Comparison of ENCODE assay signal across 20 cellular contexts in genomic region chr6:31639043-31639442, GRCh38. TPM values are rescaled to one million over a fixed set of nuclear protein-coding genes. Genes with fewer than 3 reads are reported as not detected.
A peak's percentile ranks its signal among the peaks of the same experiment; 100 is the strongest.
DNase-seq lines count a peak whose midpoint lies in the region; ATAC-seq, FAIRE-seq and TF ChIP-seq lines count a peak whose summit lies in the region.
"Had no signal": no experiment of that assay in that cellular context is flagged by ENCODE, and none has a peak within 500 bp of the region (broad histone marks: within the 10 kb centered on the region; RNA-seq: fewer than 3 reads in every experiment).

No MANE protein-coding gene starts in this region.

- ATAC-seq in SK-N-SH treated with all-trans-retinoic acid at 6 μM for 48 hours = no peak; the same call in 2 of the 3 replicates
- ATAC-seq in K562 = no peak
- ATAC-seq in foreskin keratinocyte = no peak
- ATAC-seq: left colon had no signal

- H3F3A ChIP-seq in SK-N-SH (replicated peaks; ENCODE audit: insufficient read depth) (peaks cover 58% of the 10 kb centered on the region), OCI-LY1 (ENCODE audit: insufficient read depth, low read length) (peaks cover 4% of the 10 kb centered on the region; the same call in 1 of the 2 replicates)

- no peak for TF ChIP-seq POLR2A in K562 (conservative IDR thresholded peaks at IDR 0.05)

- peak overlapping the region in 1 of 2 experiments; percentile 65; a peak in 3 of 4 replicates for H3K27ac ChIP-seq in SK-N-SH (ENCODE audit: low read depth in 2 of 2, low read length in 1 of 2)
- peak overlapping the region; percentile 6 for H3K27ac ChIP-seq in OCI-LY1 (ENCODE audit: low read depth, low read length, poor library complexity, severe bottlenecking)
- H3K27ac ChIP-seq in K562 (ENCODE audit: extremely low read depth, low read depth, low read length) = no peak overlapping the region
- no peak overlapping the region for H3K27ac ChIP-seq in foreskin keratinocyte
- H3K27ac ChIP-seq: ovary, upper lobe of left lung had no signal

- POLR2A ChIA-PET in SK-N-SH (lab: Yijun Ruan, JAX) (interaction anchor here (1.0 to 2.4 kb wide), 6 partner anchors 11 to 25 kb away, joined by 3 to 10 read pairs (median 5); partner anchors contain the start of gene GPANK1), K562 (lab: Yijun Ruan, JAX) (interaction anchor here (0.6 to 14.8 kb wide), 11 partner anchors 5 to 197 kb away, joined by 3 to 274 read pairs (median 5); partner anchors contain the start of genes APOM, BAG6, C6orf47 and GPANK1)

- no peaks in the 10 kb centered on the region for H3K9me3 ChIP-seq in SK-N-SH
- H3K9me3 ChIP-seq in OCI-LY1 (ENCODE audit: low read length) = no peaks in the 10 kb centered on the region
- no peaks in the 10 kb centered on the region for H3K9me3 ChIP-seq in K562 (replicated peaks; ENCODE audit: control insufficient read depth, insufficient read depth, low read depth, low read length)
- H3K9me3 ChIP-seq: BLaER1 treated with 17β-estradiol and CSF1 and Interleukin-3, amounts not matched to agents 10 nM and 100 nM; ovary; upper lobe of left lung had no signal

- in situ Hi-C loops in K562 (cut with MboI) = no loop called here

- H3K4me3 ChIP-seq in SK-N-SH (ENCODE audit: low read depth in 2 of 2, low read length in 1 of 2) (no peak overlapping the region), OCI-LY1 (ENCODE audit: low read depth, low read length, poor library complexity, severe bottlenecking) (no peak overlapping the region), K562 (no peak overlapping the region)
- H3K4me3 ChIP-seq: BLaER1 treated with 17β-estradiol and CSF1 and Interleukin-3, amounts not matched to agents 10 nM and 100 nM; ovary; upper lobe of left lung had no signal

- CTCF ChIA-PET in SK-N-SH (lab: Yijun Ruan, JAX) (interaction anchor here (0.7 kb wide), 1 partner anchor 1314 kb away, joined by 3 read pairs; no protein-coding TSS in a partner anchor), K562 (lab: Yijun Ruan, JAX; ENCODE audit: low intra/inter-chr PET ratio) (no interaction called here)

- no peaks in the 10 kb centered on the region for H3K79me2 ChIP-seq in SK-N-SH (ENCODE audit: insufficient read depth)
- no peaks in the 10 kb centered on the region for H3K79me2 ChIP-seq in OCI-LY1 (ENCODE audit: insufficient read depth, low read length)
- H3K79me2 ChIP-seq in K562 (ENCODE audit: control insufficient read depth, insufficient read depth, low read length) = no peaks in the 10 kb centered on the region

- H3K9ac ChIP-seq in SK-N-SH = no peak overlapping the region; the same call in 1 of the 2 replicates
- H3K9ac ChIP-seq in OCI-LY1 (ENCODE audit: low read length) = no peak overlapping the region
- H3K9ac ChIP-seq in K562 (ENCODE audit: insufficient read depth in 1 of 2, low read depth in 2 of 2, low read length in 2 of 2) = no peak overlapping the region

- DNase-seq in SK-N-SH = no peak
- DNase-seq in K562 (ENCODE audit: extremely low read depth in 1 of 4, low spot score in 3 of 4) = no peak
- peak; percentile 38 for DNase-seq in posterior vena cava (ENCODE audit: low spot score)
- no peak for DNase-seq in NOMO-1 treated with DMSO at 0.1 percent for 48 hours (lab: John Stamatoyannopoulos, UW; ENCODE audit: unreplicated experiment)
- DNase-seq in NCI-H510A (lab: John Stamatoyannopoulos, UW) = no peak
- no peak for DNase-seq in foreskin keratinocyte
- DNase-seq: 8988T; left colon; NCI-H1105 treated with DMSO at 0.1 percent for 48 hours; NCI-H226; ovary; SIG-M5; stimulated activated naive CD4-positive, alpha-beta T cell; T-helper 9 cell; upper lobe of left lung had no signal

- FAIRE-seq in K562 (lab: Jason Lieb, UNC) = peak; percentile 37
- FAIRE-seq: colon, frontal cortex had no signal

- H3K9me1 ChIP-seq in K562 (ENCODE audit: control insufficient read depth, insufficient read depth, low read length) = no peaks in the 10 kb centered on the region

- no peaks in the 10 kb centered on the region for H3K9me2 ChIP-seq in SK-N-SH
- no peaks in the 10 kb centered on the region for H3K9me2 ChIP-seq in OCI-LY1 (ENCODE audit: low read depth, low read length)

- H3K4me1 ChIP-seq in SK-N-SH (ENCODE audit: control insufficient read depth in 1 of 2, insufficient read depth in 2 of 2, low read depth in 1 of 2, low read length in 1 of 2) = no peaks in the 10 kb centered on the region
- H3K4me1 ChIP-seq in OCI-LY1 (ENCODE audit: insufficient read depth, low read length, severe bottlenecking) = no peaks in the 10 kb centered on the region
- peaks cover 3 to 10% of the 10 kb centered on the region in 2 experiments; a peak in 4 of 5 replicates for H3K4me1 ChIP-seq in K562 (replicated peaks in 1 of 2; ENCODE audit: control insufficient read depth in 2 of 2, insufficient read depth in 2 of 2, low read length in 2 of 2)
- no peaks in the 10 kb centered on the region for H3K4me1 ChIP-seq in foreskin keratinocyte
- H3K4me1 ChIP-seq: upper lobe of left lung had no signal

- H3K27me3 ChIP-seq in SK-N-SH (ENCODE audit: insufficient read depth) (no peaks in the 10 kb centered on the region), OCI-LY1 (ENCODE audit: insufficient read depth, low read length) (no peaks in the 10 kb centered on the region), K562 (ENCODE audit: control insufficient read depth in 2 of 2, insufficient read depth in 2 of 2, low read length in 2 of 2) (no peaks in the 10 kb centered on the region), foreskin keratinocyte (no peaks in the 10 kb centered on the region)
- H3K27me3 ChIP-seq: BLaER1 treated with 17β-estradiol and CSF1 and Interleukin-3, amounts not matched to agents 10 nM and 100 nM; ovary; upper lobe of left lung had no signal

- H2AFZ ChIP-seq in SK-N-SH (ENCODE audit: low read depth) (no peak overlapping the region), OCI-LY1 (ENCODE audit: low read length) (no peak overlapping the region), K562 (ENCODE audit: low read depth, low read length) (no peak overlapping the region)

- TF ChIP-seq EP300 in SK-N-SH (IDR thresholded peaks at IDR 0.05; ENCODE audit: borderline replicate concordance in 1 of 2, low read depth in 1 of 2, low read length in 1 of 2) (no peak), K562 (IDR thresholded peaks at IDR 0.05; ENCODE audit: low read length) (no peak)

- BruUV-seq in K562 (replicated peaks; lab: Mats Ljungman, UMichigan) = no TSS peak

- WGBS in SK-N-SH (ENCODE audit: low lambda C conversion rate) = 91% methylated on average over 8 of the region's 9 CpGs
- 85% methylated on average over 9 of the region's 9 CpGs for WGBS in K562 (ENCODE audit: insufficient coverage, low coverage, missing lambda C conversion rate)

- no peak for TF ChIP-seq RAD21 in SK-N-SH (IDR thresholded peaks at IDR 0.05; ENCODE audit: low read length)
- no peak for TF ChIP-seq RAD21 in K562 (CRISPR knock-in tag; conservative IDR thresholded peaks at IDR 0.05 in 1 of 2, IDR thresholded peaks at IDR 0.05 in 1 of 2)

- TF ChIP-seq CTCF in SK-N-SH (IDR thresholded peaks at IDR 0.05) = no peak
- no peak for TF ChIP-seq CTCF in OCI-LY1 (IDR thresholded peaks at IDR 0.05; ENCODE audit: low read length)
- TF ChIP-seq CTCF in K562 (IDR thresholded peaks at IDR 0.05 in 2 of 3, conservative IDR thresholded peaks at IDR 0.05 in 1 of 3; ENCODE audit: insufficient read depth in 2 of 3, low read depth in 1 of 3, low read length in 3 of 3) = no peak
- TF ChIP-seq CTCF in foreskin keratinocyte (conservative IDR thresholded peaks at IDR 0.05) = no peak

- peaks cover 27 to 88% of the 10 kb centered on the region in 2 experiments for H3K36me3 ChIP-seq in SK-N-SH (replicated peaks in 1 of 2; ENCODE audit: control insufficient read depth in 1 of 2, insufficient read depth in 2 of 2, low read length in 1 of 2)
- peaks cover 96% of the 10 kb centered on the region for H3K36me3 ChIP-seq in OCI-LY1 (ENCODE audit: insufficient read depth, low read length)
- H3K36me3 ChIP-seq in K562 (ENCODE audit: control insufficient read depth, insufficient read depth, low read length) = peaks cover 96% of the 10 kb centered on the region

- intact Hi-C loops in K562 (cut with micrococcal nuclease) (no loop called here), posterior vena cava (cut with DNase I) (no loop called here)

- H3K4me2 ChIP-seq in SK-N-SH = no peak overlapping the region
- H3K4me2 ChIP-seq in OCI-LY1 (ENCODE audit: low read length) = no peak overlapping the region
- no peak overlapping the region for H3K4me2 ChIP-seq in K562 (ENCODE audit: insufficient read depth, low read length)

- H4K20me1 ChIP-seq in SK-N-SH (ENCODE audit: insufficient read depth) = 0 out of 2 replicates have a peak, but pooled peaks cover 4% of the 10 kb centered on the region
- H4K20me1 ChIP-seq in OCI-LY1 (ENCODE audit: insufficient read depth, low read length) = no peaks in the 10 kb centered on the region
- peaks cover 27% of the 10 kb centered on the region for H4K20me1 ChIP-seq in K562 (replicated peaks; ENCODE audit: control insufficient read depth, insufficient read depth, low read length)

RNA-seq across cellular contexts. Expression of gene BAG6, which starts 13.4 kb away (rescaled TPM):
- 100 and 220 TPM in 2 replicates for polyA plus RNA-seq in SK-N-SH (2012; rRNA removed)
- 94.0 and 118 TPM in 2 replicates for polyA plus RNA-seq in SK-N-SH (2012; cell fraction: cytosol; rRNA removed)
- 475 and 741 TPM in 2 replicates for polyA plus RNA-seq in SK-N-SH (2012; cell fraction: nucleus; rRNA removed)
- total RNA-seq in K562 (2011; cell fraction: chromatin; rRNA removed; ENCODE audit: low replicate concordance) = 312 and 626 TPM in 2 replicates
- 393 and 458 TPM in 2 replicates for total RNA-seq in K562 (2011; cell fraction: nucleolus; rRNA removed)
- 245 and 292 TPM in 2 replicates for total RNA-seq in K562 (2011; cell fraction: nucleoplasm; rRNA removed)
- 246 and 295 TPM in 2 replicates for total RNA-seq in K562 (2014; rRNA removed)
- 100 and 105 TPM in 2 replicates for total RNA-seq in K562 (2014; rRNA removed; fragmentation: Illumina TruSeq; extraction: Trizol)
- 124 and 125 TPM in 2 replicates for total RNA-seq in K562 (2015; rRNA removed; fragmentation: Illumina TruSeq; extraction: Trizol)
- 422 and 484 TPM in 2 replicates for total RNA-seq in K562 (2021)
- 86.1 and 202 TPM in 2 replicates for polyA plus RNA-seq in K562 (2011; rRNA removed)
- 117 and 176 TPM in 2 replicates for polyA plus RNA-seq in K562 (2011; cell fraction: cytosol; rRNA removed)
- 486 and 557 TPM in 2 replicates for polyA plus RNA-seq in K562 (2011; cell fraction: nucleus; rRNA removed)
- 430 and 470 TPM in 2 replicates for polyA plus RNA-seq in K562 (2012)
- 304 and 355 TPM in 2 replicates for polyA plus RNA-seq in K562 (2014; fragmentation: Illumina TruSeq; extraction: Trizol)
- 10 to 100 TPM; 41.9 to 54.1 TPM for polyA plus RNA-seq in K562 (2014; fragmentation: Nextera tagmentation; extraction: Ambion mirVana)
- polyA plus RNA-seq in K562 (2014; rRNA removed) = 225 and 263 TPM in 2 replicates
- 113 and 169 TPM in 2 replicates for polyA minus RNA-seq in K562 (2011; rRNA and poly(A)+ RNA removed)
- 230 and 353 TPM in 2 replicates for polyA minus RNA-seq in K562 (2011; cell fraction: cytosol; rRNA and poly(A)+ RNA removed)
- polyA minus RNA-seq in K562 (2011; cell fraction: nucleus; rRNA and poly(A)+ RNA removed) = 128 and 162 TPM in 2 replicates
- 100 to 1,000 TPM; 146 to 193 TPM for total RNA-seq in posterior vena cava
- 179 and 180 TPM in 2 replicates for total RNA-seq in foreskin keratinocyte
- polyA plus RNA-seq in foreskin keratinocyte = 181 and 185 TPM in 2 replicates

RNA-seq across cellular contexts. Expression of gene APOM, which starts 16.7 kb away (rescaled TPM):
- polyA plus RNA-seq in SK-N-SH (2012; rRNA removed) (6.8 and 7.2 TPM in 2 replicates), K562 (2011; rRNA removed) (7.7 and 8.6 TPM in 2 replicates), K562 (2014; fragmentation: Illumina TruSeq; extraction: Trizol) (13.1 and 17.4 TPM in 2 replicates), K562 (2014; fragmentation: Nextera tagmentation; extraction: Ambion mirVana) (10 to 100 TPM; 23.9 to 24.3 TPM), K562 (2014; rRNA removed) (10.1 and 13.5 TPM in 2 replicates), foreskin keratinocyte (2.7 and 3.0 TPM in 2 replicates)
- 3.9 and 6.0 TPM in 2 replicates for polyA plus RNA-seq in SK-N-SH (2012; cell fraction: cytosol; rRNA removed)
- polyA plus RNA-seq in SK-N-SH (2012; cell fraction: nucleus; rRNA removed) = 4.1 and 6.1 TPM in 2 replicates
- 6.6 and 7.8 TPM in 2 replicates for total RNA-seq in K562 (2011; cell fraction: chromatin; rRNA removed; ENCODE audit: low replicate concordance)
- total RNA-seq in K562 (2011; cell fraction: nucleolus; rRNA removed) = 5.1 and 5.3 TPM in 2 replicates
- total RNA-seq in K562 (2011; cell fraction: nucleoplasm; rRNA removed) = 9.8 and 10.1 TPM in 2 replicates
- total RNA-seq in K562 (2014; rRNA removed) (5.7 and 6.6 TPM in 2 replicates), K562 (2014; rRNA removed; fragmentation: Illumina TruSeq; extraction: Trizol) (10.4 and 10.8 TPM in 2 replicates), K562 (2015; rRNA removed; fragmentation: Illumina TruSeq; extraction: Trizol) (6.6 and 7.1 TPM in 2 replicates), K562 (2021) (9.7 and 10.1 TPM in 2 replicates), posterior vena cava (1 to 10 TPM in 1 of 2 donors, under 1 TPM in 1; 0.60 to 1.2 TPM), foreskin keratinocyte (0.88 and 1.3 TPM in 2 replicates)
- 10.2 and 18.1 TPM in 2 replicates for polyA plus RNA-seq in K562 (2011; cell fraction: cytosol; rRNA removed)
- polyA plus RNA-seq in K562 (2011; cell fraction: nucleus; rRNA removed) = 13.8 and 20.1 TPM in 2 replicates
- 11.4 and 16.2 TPM in 2 replicates for polyA plus RNA-seq in K562 (2012)
- 2.6 and 5.6 TPM in 2 replicates for polyA minus RNA-seq in K562 (2011; rRNA and poly(A)+ RNA removed)
- polyA minus RNA-seq in K562 (2011; cell fraction: cytosol; rRNA and poly(A)+ RNA removed) = 2.2 and 3.5 TPM in 2 replicates
- polyA minus RNA-seq in K562 (2011; cell fraction: nucleus; rRNA and poly(A)+ RNA removed) = 1.6 and 2.3 TPM in 2 replicates

RNA-seq across cellular contexts. Expression of gene PRRC2A, which starts 18.5 kb away (rescaled TPM):
- polyA plus RNA-seq in SK-N-SH (2012; rRNA removed) (36.1 and 76.1 TPM in 2 replicates), K562 (2011; rRNA removed) (44.0 and 113 TPM in 2 replicates), K562 (2014; fragmentation: Illumina TruSeq; extraction: Trizol) (170 and 205 TPM in 2 replicates), K562 (2014; fragmentation: Nextera tagmentation; extraction: Ambion mirVana) (1 to 10 TPM; 1.0 to 1.7 TPM), K562 (2014; rRNA removed) (114 and 118 TPM in 2 replicates), foreskin keratinocyte (143 and 149 TPM in 2 replicates)
- polyA plus RNA-seq in SK-N-SH (2012; cell fraction: cytosol; rRNA removed) = 26.6 and 40.3 TPM in 2 replicates
- polyA plus RNA-seq in SK-N-SH (2012; cell fraction: nucleus; rRNA removed) = 206 and 214 TPM in 2 replicates
- total RNA-seq in K562 (2011; cell fraction: chromatin; rRNA removed; ENCODE audit: low replicate concordance) = 801 and 1,251 TPM in 2 replicates
- 435 and 502 TPM in 2 replicates for total RNA-seq in K562 (2011; cell fraction: nucleolus; rRNA removed)
- total RNA-seq in K562 (2011; cell fraction: nucleoplasm; rRNA removed) = 531 and 634 TPM in 2 replicates
- total RNA-seq in K562 (2014; rRNA removed) (72.6 and 94.0 TPM in 2 replicates), K562 (2014; rRNA removed; fragmentation: Illumina TruSeq; extraction: Trizol) (36.7 and 43.2 TPM in 2 replicates), K562 (2015; rRNA removed; fragmentation: Illumina TruSeq; extraction: Trizol) (63.0 and 75.6 TPM in 2 replicates), K562 (2021) (295 and 332 TPM in 2 replicates), posterior vena cava (100 to 1,000 TPM; 119 to 133 TPM), foreskin keratinocyte (116 and 126 TPM in 2 replicates)
- polyA plus RNA-seq in K562 (2011; cell fraction: cytosol; rRNA removed) = 59.9 and 99.7 TPM in 2 replicates
- 306 and 358 TPM in 2 replicates for polyA plus RNA-seq in K562 (2011; cell fraction: nucleus; rRNA removed)
- polyA plus RNA-seq in K562 (2012) = 196 and 297 TPM in 2 replicates
- polyA minus RNA-seq in K562 (2011; rRNA and poly(A)+ RNA removed) = 28.8 and 32.1 TPM in 2 replicates
- 109 and 149 TPM in 2 replicates for polyA minus RNA-seq in K562 (2011; cell fraction: cytosol; rRNA and poly(A)+ RNA removed)
- polyA minus RNA-seq in K562 (2011; cell fraction: nucleus; rRNA and poly(A)+ RNA removed) = 109 and 131 TPM in 2 replicates

RNA-seq across cellular contexts. Expression of gene C6orf47, which starts 21.5 kb away (rescaled TPM):
- polyA plus RNA-seq in SK-N-SH (2012; rRNA removed) (10.3 and 11.5 TPM in 2 replicates), K562 (2011; rRNA removed) (11.0 and 14.6 TPM in 2 replicates), K562 (2014; fragmentation: Illumina TruSeq; extraction: Trizol) (27.0 and 33.8 TPM in 2 replicates), K562 (2014; fragmentation: Nextera tagmentation; extraction: Ambion mirVana) (under 1 TPM; 0.14 to 0.27 TPM), K562 (2014; rRNA removed) (38.1 and 38.7 TPM in 2 replicates), foreskin keratinocyte (16.7 and 16.8 TPM in 2 replicates)
- 8.9 and 10.2 TPM in 2 replicates for polyA plus RNA-seq in SK-N-SH (2012; cell fraction: cytosol; rRNA removed)
- polyA plus RNA-seq in SK-N-SH (2012; cell fraction: nucleus; rRNA removed) = 7.4 and 8.3 TPM in 2 replicates
- 18.1 and 40.4 TPM in 2 replicates for total RNA-seq in K562 (2011; cell fraction: chromatin; rRNA removed; ENCODE audit: low replicate concordance)
- 34.1 and 39.2 TPM in 2 replicates for total RNA-seq in K562 (2011; cell fraction: nucleolus; rRNA removed)
- 28.1 and 30.1 TPM in 2 replicates for total RNA-seq in K562 (2011; cell fraction: nucleoplasm; rRNA removed)
- total RNA-seq in K562 (2014; rRNA removed) (43.8 and 44.3 TPM in 2 replicates), K562 (2014; rRNA removed; fragmentation: Illumina TruSeq; extraction: Trizol) (24.7 and 24.9 TPM in 2 replicates), K562 (2015; rRNA removed; fragmentation: Illumina TruSeq; extraction: Trizol) (39.3 and 41.0 TPM in 2 replicates), K562 (2021) (28.0 and 33.2 TPM in 2 replicates), posterior vena cava (10 to 100 TPM; 18.8 to 19.3 TPM), foreskin keratinocyte (18.7 and 19.7 TPM in 2 replicates)
- 10.6 and 16.9 TPM in 2 replicates for polyA plus RNA-seq in K562 (2011; cell fraction: cytosol; rRNA removed)
- polyA plus RNA-seq in K562 (2011; cell fraction: nucleus; rRNA removed) = 7.7 and 10.6 TPM in 2 replicates
- polyA plus RNA-seq in K562 (2012) = 31.5 and 32.4 TPM in 2 replicates
- polyA minus RNA-seq in K562 (2011; rRNA and poly(A)+ RNA removed) = 11.3 and 12.1 TPM in 2 replicates
- 8.6 and 11.6 TPM in 2 replicates for polyA minus RNA-seq in K562 (2011; cell fraction: cytosol; rRNA and poly(A)+ RNA removed)
- 14.7 and 20.5 TPM in 2 replicates for polyA minus RNA-seq in K562 (2011; cell fraction: nucleus; rRNA and poly(A)+ RNA removed)

RNA-seq across cellular contexts. Expression of gene AIF1, which starts 24.0 kb away (rescaled TPM):
- polyA plus RNA-seq in SK-N-SH (2012; rRNA removed) (not detected in 2 replicates), K562 (2011; rRNA removed) (10.8 and 15.6 TPM in 2 replicates), K562 (2014; fragmentation: Illumina TruSeq; extraction: Trizol) (19.9 and 21.2 TPM in 2 replicates), K562 (2014; fragmentation: Nextera tagmentation; extraction: Ambion mirVana) (10 to 100 TPM; 31.2 to 33.4 TPM), K562 (2014; rRNA removed) (18.9 and 23.5 TPM in 2 replicates), foreskin keratinocyte (not detected in 2 replicates)
- not detected in 2 replicates for polyA plus RNA-seq in SK-N-SH (2012; cell fraction: cytosol; rRNA removed)
- polyA plus RNA-seq in SK-N-SH (2012; cell fraction: nucleus; rRNA removed) = not detected in 2 replicates
- total RNA-seq in K562 (2011; cell fraction: chromatin; rRNA removed; ENCODE audit: low replicate concordance) = 1.2 and 2.1 TPM in 2 replicates
- 0.79 and 1.5 TPM in 2 replicates for total RNA-seq in K562 (2011; cell fraction: nucleolus; rRNA removed)
- 0.92 and 1.2 TPM in 2 replicates for total RNA-seq in K562 (2011; cell fraction: nucleoplasm; rRNA removed)
- total RNA-seq in K562 (2014; rRNA removed) (11.9 and 17.2 TPM in 2 replicates), K562 (2014; rRNA removed; fragmentation: Illumina TruSeq; extraction: Trizol) (19.4 and 22.7 TPM in 2 replicates), K562 (2015; rRNA removed; fragmentation: Illumina TruSeq; extraction: Trizol) (27.6 and 29.3 TPM in 2 replicates), K562 (2021) (9.2 and 9.4 TPM in 2 replicates), posterior vena cava (10 to 100 TPM; 18.1 to 68.7 TPM), foreskin keratinocyte (not detected in 2 replicates)
- polyA plus RNA-seq in K562 (2011; cell fraction: cytosol; rRNA removed) = 4.6 and 12.9 TPM in 2 replicates
- polyA plus RNA-seq in K562 (2011; cell fraction: nucleus; rRNA removed) = 4.4 and 8.5 TPM in 2 replicates
- 16.9 and 18.8 TPM in 2 replicates for polyA plus RNA-seq in K562 (2012)
- polyA minus RNA-seq in K562 (2011; rRNA and poly(A)+ RNA removed) = 6.0 and 11.1 TPM in 2 replicates
- polyA minus RNA-seq in K562 (2011; cell fraction: cytosol; rRNA and poly(A)+ RNA removed) = 5.0 and 5.7 TPM in 2 replicates
- polyA minus RNA-seq in K562 (2011; cell fraction: nucleus; rRNA and poly(A)+ RNA removed) = 1.1 and 3.7 TPM in 2 replicates

Comparison
In these comparisons a context has a peak if more than half of its experiments do, and no peak if none do; other contexts are left out.
1. Of the 27 proteins assayed by ChIP-seq in both K562 and SK-N-SH: peak only in K562: none; only in SK-N-SH: JUND; in both: none; in neither: 26.